ENCODE assay signal across 8 cellular contexts in the genomic region with DNA sequence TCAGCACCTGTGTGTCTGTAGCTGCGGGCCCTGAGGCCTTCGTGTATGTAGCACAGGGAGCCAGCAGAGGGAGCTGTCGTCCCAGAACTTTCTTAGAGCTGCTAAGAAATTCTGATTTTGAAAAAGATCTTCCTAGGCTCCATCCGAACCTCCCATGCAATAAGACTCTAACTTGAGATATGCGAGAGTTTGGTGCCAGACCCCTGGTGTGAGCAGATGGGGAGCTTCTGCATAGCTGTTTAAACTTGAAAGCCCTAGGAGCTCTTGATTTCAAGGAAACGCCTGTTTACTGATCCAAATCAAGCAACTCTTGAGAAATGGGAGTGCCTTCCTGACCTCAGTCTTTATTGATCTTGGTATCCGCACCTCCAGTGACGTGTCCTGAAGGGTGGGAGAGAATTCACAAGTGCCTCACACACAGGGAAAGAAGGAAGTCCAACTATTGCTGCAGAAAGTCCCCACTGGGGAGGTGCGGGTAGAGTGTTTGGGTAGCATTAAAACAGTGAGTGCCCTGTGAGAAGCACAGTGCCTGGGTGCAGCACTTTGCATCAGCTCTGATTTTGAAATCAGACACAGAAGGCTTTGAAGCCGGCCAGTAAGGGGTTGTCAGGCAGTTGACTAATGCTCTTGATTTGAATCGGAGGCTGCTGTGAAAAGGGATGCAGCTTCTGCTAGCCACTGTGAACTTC.
A peak's percentile ranks its signal among the peaks of the same experiment; 100 is the strongest.
DNase-seq lines count a peak whose midpoint lies in the region; ATAC-seq, FAIRE-seq and TF ChIP-seq lines count a peak whose summit lies in the region.

No MANE protein-coding gene starts in this region.

- ATAC-seq in GM21737 (IDR thresholded peaks at IDR 0.05; ENCODE audit: unreplicated experiment): peak; percentile 61

- DNase-seq in DMS79 (lab: John Stamatoyannopoulos, UW) (peak; percentile 93), SJCRH30 (peak; percentile 71 to 88), frontal cortex (ENCODE audit: low spot score in 2 of 2) (peak; percentile 19 to 62), non-pigmented ciliary epithelial cell (ENCODE audit: low read depth) (peak; percentile 32)
- DNase-seq in activated naive CD4-positive, alpha-beta T cell (lab: John Stamatoyannopoulos, UW): peak; percentile 26 to 63 (median 58)

- H3K4me3 ChIP-seq in SJCRH30 (no peak overlapping the region), subcutaneous abdominal adipose tissue (ENCODE audit: low read depth in 1 of 5, low read length in 5 of 5) (peak overlapping the region in 3 of 5 donors; percentile 1 to 12 (median 3))

- H3K4me1 ChIP-seq in SJCRH30: no peaks in the 10 kb centered on the region
- peaks cover 0 to 8% (median 7%) of the 10 kb centered on the region in 5 donors for H3K4me1 ChIP-seq in subcutaneous abdominal adipose tissue (ENCODE audit: control insufficient read depth in 5 of 5, insufficient read depth in 5 of 5, low read length in 5 of 5)

- H3K27me3 ChIP-seq in SJCRH30 (no peaks in the 10 kb centered on the region), subcutaneous abdominal adipose tissue (ENCODE audit: control insufficient read depth in 5 of 5, insufficient read depth in 4 of 5, low read length in 5 of 5) (no peaks in the 10 kb centered on the region)

- no peak overlapping the region for H3K27ac ChIP-seq in SJCRH30
- H3K27ac ChIP-seq in subcutaneous abdominal adipose tissue (ENCODE audit: low read depth, low read length): no peak overlapping the region

- H3K9me3 ChIP-seq in SJCRH30 (replicated peaks) (no peaks in the 10 kb centered on the region), subcutaneous abdominal adipose tissue (ENCODE audit: control insufficient read depth in 5 of 5, low read length in 5 of 5) (no peaks in the 10 kb centered on the region)

- no peak for FAIRE-seq in frontal cortex (lab: Jason Lieb, UNC)

- peak; percentile 92 for TF ChIP-seq CTCF in LNCAP (IDR thresholded peaks at IDR 0.05)

- H3K36me3 ChIP-seq in SJCRH30 (no peaks in the 10 kb centered on the region), subcutaneous abdominal adipose tissue (ENCODE audit: control insufficient read depth in 5 of 5, insufficient read depth in 5 of 5, low read length in 5 of 5) (no peaks in the 10 kb centered on the region)

- no peak overlapping the region for H3K9ac ChIP-seq in subcutaneous abdominal adipose tissue (ENCODE audit: low read length in 5 of 5)

Comparison
In these comparisons a context has a peak if more than half of its experiments do, and no peak if none do; other contexts are left out.
1. DNase-seq: peak in every context shown above with its lines; median percentile 93 in DMS79; 80 in SJCRH30; 58 in activated naive CD4-positive, alpha-beta T cell; 40 in frontal cortex; 32 in non-pigmented ciliary epithelial cell.